Comparison of ENCODE assay signal across 17 cellular contexts in genomic region chr2:112762276-112762675, GRCh38. TPM values are rescaled to one million over a fixed set of nuclear protein-coding genes. Genes with fewer than 3 reads are reported as not detected.
A peak's percentile ranks its signal among the peaks of the same experiment; 100 is the strongest.
DNase-seq lines count a peak whose midpoint lies in the region; ATAC-seq, FAIRE-seq and TF ChIP-seq lines count a peak whose summit lies in the region.
"Had no signal": no experiment of that assay in that cellular context is flagged by ENCODE, and none has a peak within 500 bp of the region (broad histone marks: within the 10 kb centered on the region; RNA-seq: fewer than 3 reads in every experiment).

No MANE protein-coding gene starts in this region.

- peaks cover 3 to 22% of the 10 kb centered on the region in 2 experiments for H3K36me3 ChIP-seq in HepG2 (replicated peaks in 1 of 2; ENCODE audit: control insufficient read depth in 1 of 2, insufficient read depth in 2 of 2, low read length in 2 of 2)
- no peaks in the 10 kb centered on the region for H3K36me3 ChIP-seq in right lobe of liver
- H3K36me3 ChIP-seq in Loucy (ENCODE audit: insufficient read depth, low read length), result peaks cover 32% of the 10 kb centered on the region
- no peaks in the 10 kb centered on the region for H3K36me3 ChIP-seq in astrocyte (ENCODE audit: insufficient read depth, low read length)
- H3K36me3 ChIP-seq in osteoblast (ENCODE audit: insufficient read depth, low read length), result peaks cover 4% of the 10 kb centered on the region
- H3K36me3 ChIP-seq: prostate gland had no signal

- POLR2A ChIA-PET in HepG2 (lab: Yijun Ruan, JAX), result no interaction called here

- BruUV-seq in HepG2 (replicated peaks; lab: Mats Ljungman, UMichigan), result no TSS peak

- H2AFZ ChIP-seq in HepG2 (ENCODE audit: low read length) (peak overlapping the region; percentile 22), Loucy (ENCODE audit: low read length) (no peak overlapping the region), astrocyte (ENCODE audit: low read depth, low read length) (no peak overlapping the region), osteoblast (ENCODE audit: low read length) (peak overlapping the region; percentile 97)

- H3K9ac ChIP-seq in HepG2 (ENCODE audit: insufficient read depth, low read depth, low read length) (peak overlapping the region; percentile 85; the same call in 1 of the 2 replicates), Loucy (ENCODE audit: low read depth, low read length, poor library complexity, severe bottlenecking) (peak overlapping the region; percentile 95), astrocyte (ENCODE audit: low read length) (no peak overlapping the region)

- no peak overlapping the region for H3K27ac Mint-ChIP-seq in astrocyte (ENCODE audit: unreplicated experiment)
- H3K27ac Mint-ChIP-seq in stimulated activated memory B cell treated with anti-CD40 and anti-IgM and Interleukin-4, amounts not matched to agents 10 μg/mL and 1 μg/mL and 100 μg/mL, for 72 hours, result no peak overlapping the region

- H3K27ac ChIP-seq in HepG2 (ENCODE audit: extremely low read length, insufficient read depth, low read length) (peak overlapping the region; percentile 72), right lobe of liver (no peak overlapping the region), astrocyte (ENCODE audit: low read depth, low read length) (no peak overlapping the region), osteoblast (ENCODE audit: low read depth, low read length) (peak overlapping the region; percentile 47)
- H3K27ac ChIP-seq: prostate gland, testis had no signal

- H4K20me1 ChIP-seq in HepG2 (ENCODE audit: insufficient read depth, low read length), result no peaks in the 10 kb centered on the region
- H4K20me1 ChIP-seq in Loucy (ENCODE audit: insufficient read depth, low read length, poor library complexity, severe bottlenecking), result peaks cover 35% of the 10 kb centered on the region
- no peaks in the 10 kb centered on the region for H4K20me1 ChIP-seq in astrocyte (ENCODE audit: insufficient read depth, low read length)
- no peaks in the 10 kb centered on the region for H4K20me1 ChIP-seq in osteoblast (ENCODE audit: insufficient read depth, low read length)

- TF ChIP-seq CTCF in HepG2 (CRISPR knock-in tag; IDR thresholded peaks at IDR 0.05) (no peak), right lobe of liver (IDR thresholded peaks at IDR 0.05) (no peak), Loucy (conservative IDR thresholded peaks at IDR 0.05; ENCODE audit: low read length) (no peak), astrocyte (IDR thresholded peaks at IDR 0.05; ENCODE audit: insufficient read depth, low read depth, low read length) (no peak), osteoblast (IDR thresholded peaks at IDR 0.05; ENCODE audit: extremely low read depth, low read depth, low read length) (no peak)

- WGBS in HepG2 (ENCODE audit: low lambda C conversion rate), result 68% methylated on average over 4 of the region's 4 CpGs
- 58% methylated on average over 4 of the region's 4 CpGs for WGBS in right lobe of liver (ENCODE audit: insufficient coverage, low coverage, low lambda C conversion rate, missing lambda C conversion rate)

- ATAC-seq in HepG2, result no peak
- no peak for ATAC-seq in right lobe of liver
- ATAC-seq in stimulated activated memory B cell treated with anti-CD40 and anti-IgM and Interleukin-4, amounts not matched to agents 10 μg/mL and 1 μg/mL and 100 μg/mL, for 72 hours, result no peak

- DNase-seq in HepG2 (ENCODE audit: low spot score) (no peak), right lobe of liver (no peak), astrocyte (ENCODE audit: low read depth) (no peak), osteoblast (ENCODE audit: insufficient read length, low spot score, missing footprints) (no peak), NCI-H2171 (lab: John Stamatoyannopoulos, UW) (no peak)
- DNase-seq in stimulated activated CD4-positive, alpha-beta T cell treated with anti-CD3 and anti-CD28 coated beads, Interleukin-4, amount 100 ng/mL, for 4 hours, result no peak
- DNase-seq: effector memory CD4-positive, alpha-beta T cell; hypothalamus; kidney; SW 1271; testis had no signal

- H3K4me1 Mint-ChIP-seq in astrocyte (ENCODE audit: low read depth, unreplicated experiment), result peaks cover 2% of the 10 kb centered on the region
- peaks cover 28% of the 10 kb centered on the region for H3K4me1 Mint-ChIP-seq in stimulated activated memory B cell treated with anti-CD40 and anti-IgM and Interleukin-4, amounts not matched to agents 10 μg/mL and 1 μg/mL and 100 μg/mL, for 72 hours

- H3K4me2 ChIP-seq in HepG2 (ENCODE audit: low read depth, low read length) (peak overlapping the region; percentile 90), Loucy (ENCODE audit: low read depth, low read length, poor library complexity, severe bottlenecking) (peak overlapping the region; percentile 94), astrocyte (ENCODE audit: low read length) (peak overlapping the region; percentile 93), osteoblast (ENCODE audit: insufficient read depth, low read length) (peak overlapping the region; percentile 11)

- CTCF ChIA-PET in HepG2 (lab: Yijun Ruan, JAX; ENCODE audit: low intra/inter-chr PET ratio, low total read pairs), result no interaction called here

- no peaks in the 10 kb centered on the region for H3F3A ChIP-seq in Loucy (ENCODE audit: low read depth)

- H3K9me3 Mint-ChIP-seq in astrocyte (ENCODE audit: unreplicated experiment), result no peaks in the 10 kb centered on the region
- H3K9me3 Mint-ChIP-seq in stimulated activated memory B cell treated with anti-CD40 and anti-IgM and Interleukin-4, amounts not matched to agents 10 μg/mL and 1 μg/mL and 100 μg/mL, for 72 hours, result no peaks in the 10 kb centered on the region

- no peak overlapping the region for H3K4me3 Mint-ChIP-seq in astrocyte (ENCODE audit: unreplicated experiment)
- no peak overlapping the region for H3K4me3 Mint-ChIP-seq in stimulated activated memory B cell treated with anti-CD40 and anti-IgM and Interleukin-4, amounts not matched to agents 10 μg/mL and 1 μg/mL and 100 μg/mL, for 72 hours

- in situ Hi-C loops in HepG2 (cut with HindIII; ENCODE audit: extremely low pct_ligation_motif_present, low pct_unique_long_range_greater_than_20kb), result loop anchor here (5.0 kb wide), 1 partner anchor 40 kb away; no protein-coding TSS in a partner anchor

- intact Hi-C loops in HepG2 (cut with micrococcal nuclease; ENCODE audit: unreplicated experiment) (loop anchor here (5.0 kb wide), 2 partner anchors 40 to 180 kb away; no protein-coding TSS in a partner anchor), right lobe of liver (cut with DNase I) (no loop called here)

- H3K9me3 ChIP-seq in HepG2 (ENCODE audit: low read length) (no peaks in the 10 kb centered on the region), right lobe of liver (no peaks in the 10 kb centered on the region), Loucy (ENCODE audit: insufficient read depth, low read depth, low read length) (no peaks in the 10 kb centered on the region), astrocyte (ENCODE audit: insufficient read depth, low read depth, low read length) (no peaks in the 10 kb centered on the region), osteoblast (ENCODE audit: low read depth, low read length) (no peaks in the 10 kb centered on the region)
- H3K9me3 ChIP-seq: prostate gland, testis had no signal

- H3K4me1 ChIP-seq in HepG2 (ENCODE audit: insufficient read depth, low read length) (peaks cover 42% of the 10 kb centered on the region), right lobe of liver (peaks cover 0 to 11% (median 0%) of the 10 kb centered on the region in 4 donors), Loucy (ENCODE audit: insufficient read depth, low read length, poor library complexity, severe bottlenecking) (peaks cover 69% of the 10 kb centered on the region), astrocyte (ENCODE audit: insufficient read depth, low read length) (no peaks in the 10 kb centered on the region), osteoblast (ENCODE audit: insufficient read depth, low read length) (peaks cover 31% of the 10 kb centered on the region)
- H3K4me1 ChIP-seq: prostate gland had no signal

- H3K27me3 ChIP-seq in HepG2 (ENCODE audit: control insufficient read depth in 1 of 2, insufficient read depth in 2 of 2, low read length in 2 of 2) (no peaks in the 10 kb centered on the region; a peak in 1 of 5 replicates), right lobe of liver (no peaks in the 10 kb centered on the region), Loucy (ENCODE audit: insufficient read depth, low read length, poor library complexity, severe bottlenecking) (no peaks in the 10 kb centered on the region), astrocyte (ENCODE audit: insufficient read depth, low read length) (no peaks in the 10 kb centered on the region), osteoblast (ENCODE audit: insufficient read depth, low read length) (no peaks in the 10 kb centered on the region)
- H3K27me3 ChIP-seq: testis had no signal

- no peak for TF ChIP-seq RAD21 in HepG2 (CRISPR knock-in tag; IDR thresholded peaks at IDR 0.05)

- no peaks in the 10 kb centered on the region for H3K9me2 ChIP-seq in Loucy (replicated peaks; ENCODE audit: low read depth, low read length)

- no peaks in the 10 kb centered on the region for H3K27me3 Mint-ChIP-seq in astrocyte (ENCODE audit: low read depth, unreplicated experiment)
- no peaks in the 10 kb centered on the region for H3K27me3 Mint-ChIP-seq in stimulated activated memory B cell treated with anti-CD40 and anti-IgM and Interleukin-4, amounts not matched to agents 10 μg/mL and 1 μg/mL and 100 μg/mL, for 72 hours

- FAIRE-seq in HepG2 (lab: Jason Lieb, UNC), result peak; percentile 43
- no peak for FAIRE-seq in astrocyte (lab: Jason Lieb, UNC)
- FAIRE-seq: kidney had no signal

- TF ChIP-seq POLR2A in HepG2 (IDR thresholded peaks at IDR 0.05; ENCODE audit: insufficient read depth in 1 of 2, low read depth in 2 of 2, low read length in 2 of 2) (no peak), right lobe of liver (IDR thresholded peaks at IDR 0.05) (no peak)

- H3K36me3 Mint-ChIP-seq in astrocyte (ENCODE audit: low read depth, unreplicated experiment), result no peaks in the 10 kb centered on the region
- peaks cover 5% of the 10 kb centered on the region for H3K36me3 Mint-ChIP-seq in stimulated activated memory B cell treated with anti-CD40 and anti-IgM and Interleukin-4, amounts not matched to agents 10 μg/mL and 1 μg/mL and 100 μg/mL, for 72 hours

- H3K79me2 ChIP-seq in HepG2 (ENCODE audit: insufficient read depth, low read length), result peaks cover 23% of the 10 kb centered on the region
- H3K79me2 ChIP-seq in Loucy (ENCODE audit: insufficient read depth, low read length), result peaks cover 71% of the 10 kb centered on the region
- peaks cover 45% of the 10 kb centered on the region for H3K79me2 ChIP-seq in astrocyte (ENCODE audit: insufficient read depth, low read length)
- peaks cover 45% of the 10 kb centered on the region for H3K79me2 ChIP-seq in osteoblast (ENCODE audit: insufficient read depth, low read length)

- peak overlapping the region in 1 of 3 experiments; percentile 91; a peak in 1 of 6 replicates for H3K4me3 ChIP-seq in HepG2 (replicated peaks in 1 of 3; ENCODE audit: insufficient read depth in 1 of 3, low read depth in 2 of 3, low read length in 3 of 3)
- no peak overlapping the region for H3K4me3 ChIP-seq in right lobe of liver
- peak overlapping the region; percentile 90 for H3K4me3 ChIP-seq in Loucy (ENCODE audit: low read length, poor library complexity, severe bottlenecking)
- no peak overlapping the region for H3K4me3 ChIP-seq in astrocyte (ENCODE audit: insufficient read depth, low read depth, low read length)
- H3K4me3 ChIP-seq in osteoblast (ENCODE audit: insufficient read depth, low read length), result no peak overlapping the region
- H3K4me3 ChIP-seq: prostate gland, testis had no signal

- no peak for TF ChIP-seq EP300 in HepG2 (IDR thresholded peaks at IDR 0.05; ENCODE audit: low read depth in 2 of 2, low read length in 2 of 2)
- TF ChIP-seq EP300 in HepG2 (CRISPR knock-in tag; IDR thresholded peaks at IDR 0.05; ENCODE audit: borderline replicate concordance), result no peak

RNA-seq across cellular contexts. Expression of gene CKAP2L, which starts 2.1 kb away (rescaled TPM):
- total RNA-seq in HepG2 (2016; rRNA removed; fragmentation: Illumina TruSeq; extraction: Trizol) (9.5 and 21.5 TPM in 2 replicates), right lobe of liver (1 to 10 TPM in 2 of 6 experiments, under 1 TPM in 4; 0.20 to 1.4 (median 0.66) TPM), astrocyte (0.96 and 2.1 TPM in 2 replicates), osteoblast (1.1 and 1.5 TPM in 2 replicates)
- total RNA-seq in HepG2 (2016; cell fraction: cytosol; rRNA removed; fragmentation: Illumina TruSeq; extraction: Trizol; ENCODE audit: low read depth), result 1.4 and 1.7 TPM in 2 replicates
- 10.3 and 20.5 TPM in 2 replicates for total RNA-seq in HepG2 (2016; cell fraction: insoluble cytoplasmic fraction; rRNA removed; fragmentation: Illumina TruSeq; extraction: Trizol)
- total RNA-seq in HepG2 (2016; cell fraction: membrane; rRNA removed; fragmentation: Illumina TruSeq; extraction: Trizol), result 5.6 and 6.5 TPM in 2 replicates
- 13.3 and 18.2 TPM in 2 replicates for total RNA-seq in HepG2 (2016; cell fraction: nucleus; rRNA removed; fragmentation: Illumina TruSeq; extraction: Trizol)
- 3.9 and 7.1 TPM in 2 replicates for polyA plus RNA-seq in HepG2 (2011; rRNA removed)
- 3.0 and 3.4 TPM in 2 replicates for polyA plus RNA-seq in HepG2 (2011; cell fraction: cytosol; rRNA removed)
- 2.3 and 2.6 TPM in 2 replicates for polyA plus RNA-seq in HepG2 (2011; cell fraction: nucleus; rRNA removed)
- polyA plus RNA-seq in HepG2 (2012), result 5.5 and 10.6 TPM in 2 replicates
- 0.46 and 0.79 TPM in 2 replicates for polyA plus RNA-seq in HepG2 (2016; cell fraction: cytosol; fragmentation: Illumina TruSeq; extraction: Trizol; ENCODE audit: low read depth)
- polyA plus RNA-seq in HepG2 (2016; cell fraction: insoluble cytoplasmic fraction; fragmentation: Illumina TruSeq; extraction: Trizol; ENCODE audit: low read depth), result 15.6 and 16.8 TPM in 2 replicates
- polyA plus RNA-seq in HepG2 (2016; cell fraction: membrane; fragmentation: Illumina TruSeq; extraction: Trizol; ENCODE audit: low read depth), result 2.4 and 2.7 TPM in 2 replicates
- polyA plus RNA-seq in HepG2 (2016; cell fraction: nucleus; fragmentation: Illumina TruSeq; extraction: Trizol; ENCODE audit: insufficient read depth, low read depth), result 10.7 and 13.0 TPM in 2 replicates
- 6.2 and 8.6 TPM in 2 replicates for polyA minus RNA-seq in HepG2 (2011; rRNA and poly(A)+ RNA removed; ENCODE audit: low replicate concordance)
- 5.6 and 8.0 TPM in 2 replicates for polyA minus RNA-seq in HepG2 (2011; cell fraction: cytosol; rRNA and poly(A)+ RNA removed)
- polyA minus RNA-seq in HepG2 (2011; cell fraction: nucleus; rRNA and poly(A)+ RNA removed), result 13.3 and 20.0 TPM in 2 replicates

RNA-seq across cellular contexts. Expression of gene IL1A, which starts 22.0 kb away (rescaled TPM):
- not detected in 2 replicates for total RNA-seq in HepG2 (2016; rRNA removed; fragmentation: Illumina TruSeq; extraction: Trizol)
- total RNA-seq in HepG2 (2016; cell fraction: cytosol; rRNA removed; fragmentation: Illumina TruSeq; extraction: Trizol; ENCODE audit: low read depth), result not detected in 2 replicates
- not detected in 2 replicates for total RNA-seq in HepG2 (2016; cell fraction: insoluble cytoplasmic fraction; rRNA removed; fragmentation: Illumina TruSeq; extraction: Trizol)
- not detected in 2 replicates for total RNA-seq in HepG2 (2016; cell fraction: membrane; rRNA removed; fragmentation: Illumina TruSeq; extraction: Trizol)
- not detected in 2 replicates for total RNA-seq in HepG2 (2016; cell fraction: nucleus; rRNA removed; fragmentation: Illumina TruSeq; extraction: Trizol)
- polyA plus RNA-seq in HepG2 (2011; rRNA removed), result not detected in 2 replicates
- polyA plus RNA-seq in HepG2 (2011; cell fraction: cytosol; rRNA removed), result not detected in 2 replicates
- polyA plus RNA-seq in HepG2 (2011; cell fraction: nucleus; rRNA removed), result not detected in 2 replicates
- polyA plus RNA-seq in HepG2 (2012), result 0.05 and 0.07 TPM in 2 replicates
- not detected in 2 replicates for polyA plus RNA-seq in HepG2 (2016; cell fraction: cytosol; fragmentation: Illumina TruSeq; extraction: Trizol; ENCODE audit: low read depth)
- not detected in 2 replicates for polyA plus RNA-seq in HepG2 (2016; cell fraction: insoluble cytoplasmic fraction; fragmentation: Illumina TruSeq; extraction: Trizol; ENCODE audit: low read depth)
- not detected in 2 replicates for polyA plus RNA-seq in HepG2 (2016; cell fraction: membrane; fragmentation: Illumina TruSeq; extraction: Trizol; ENCODE audit: low read depth)
- not detected in 2 replicates for polyA plus RNA-seq in HepG2 (2016; cell fraction: nucleus; fragmentation: Illumina TruSeq; extraction: Trizol; ENCODE audit: insufficient read depth, low read depth)
- 0.33 TPM in 1 of 2 replicates, not detected in the other for polyA minus RNA-seq in HepG2 (2011; rRNA and poly(A)+ RNA removed; ENCODE audit: low replicate concordance)
- polyA minus RNA-seq in HepG2 (2011; cell fraction: cytosol; rRNA and poly(A)+ RNA removed), result not detected in 2 replicates
- not detected in 2 replicates for polyA minus RNA-seq in HepG2 (2011; cell fraction: nucleus; rRNA and poly(A)+ RNA removed)
- total RNA-seq in right lobe of liver, result not detected
- 0.31 and 0.43 TPM in 2 replicates for total RNA-seq in astrocyte
- not detected in 2 replicates for total RNA-seq in osteoblast

RNA-seq across cellular contexts. Expression of gene NT5DC4, which starts 41.5 kb away (rescaled TPM):
- total RNA-seq in HepG2 (2016; rRNA removed; fragmentation: Illumina TruSeq; extraction: Trizol) (2.4 and 4.2 TPM in 2 replicates), right lobe of liver (not detected), astrocyte (not detected in 2 replicates), osteoblast (not detected in 2 replicates)
- 0.30 and 0.35 TPM in 2 replicates for total RNA-seq in HepG2 (2016; cell fraction: cytosol; rRNA removed; fragmentation: Illumina TruSeq; extraction: Trizol; ENCODE audit: low read depth)
- 0.24 and 3.4 TPM in 2 replicates for total RNA-seq in HepG2 (2016; cell fraction: insoluble cytoplasmic fraction; rRNA removed; fragmentation: Illumina TruSeq; extraction: Trizol)
- total RNA-seq in HepG2 (2016; cell fraction: membrane; rRNA removed; fragmentation: Illumina TruSeq; extraction: Trizol), result 2.8 and 6.4 TPM in 2 replicates
- 2.9 and 7.5 TPM in 2 replicates for total RNA-seq in HepG2 (2016; cell fraction: nucleus; rRNA removed; fragmentation: Illumina TruSeq; extraction: Trizol)
- polyA plus RNA-seq in HepG2 (2011; rRNA removed), result 0.04 and 0.07 TPM in 2 replicates
- polyA plus RNA-seq in HepG2 (2011; cell fraction: cytosol; rRNA removed), result not detected in 2 replicates
- polyA plus RNA-seq in HepG2 (2011; cell fraction: nucleus; rRNA removed), result 0.14 TPM in 2 replicates
- polyA plus RNA-seq in HepG2 (2012), result 0.30 TPM in 1 of 2 replicates, not detected in the other
- polyA plus RNA-seq in HepG2 (2016; cell fraction: cytosol; fragmentation: Illumina TruSeq; extraction: Trizol; ENCODE audit: low read depth), result 0.94 and 5.4 TPM in 2 replicates
- 0.35 and 2.3 TPM in 2 replicates for polyA plus RNA-seq in HepG2 (2016; cell fraction: insoluble cytoplasmic fraction; fragmentation: Illumina TruSeq; extraction: Trizol; ENCODE audit: low read depth)
- polyA plus RNA-seq in HepG2 (2016; cell fraction: membrane; fragmentation: Illumina TruSeq; extraction: Trizol; ENCODE audit: low read depth), result 0.14 and 0.24 TPM in 2 replicates
- polyA plus RNA-seq in HepG2 (2016; cell fraction: nucleus; fragmentation: Illumina TruSeq; extraction: Trizol; ENCODE audit: insufficient read depth, low read depth), result 0.69 and 1.0 TPM in 2 replicates
- not detected in 2 replicates for polyA minus RNA-seq in HepG2 (2011; rRNA and poly(A)+ RNA removed; ENCODE audit: low replicate concordance)
- polyA minus RNA-seq in HepG2 (2011; cell fraction: cytosol; rRNA and poly(A)+ RNA removed), result not detected in 2 replicates
- polyA minus RNA-seq in HepG2 (2011; cell fraction: nucleus; rRNA and poly(A)+ RNA removed), result 1.7 TPM in 1 of 2 replicates, not detected in the other
- total RNA-seq: cerebellum, HT1080, kidney, RPMI7951 had no signal

Comparison
In these comparisons a context has a peak if more than half of its experiments do, and no peak if none do; other contexts are left out.
1. H3K27ac ChIP-seq: peak in HepG2 (single experiment) and osteoblast (single experiment); none in right lobe of liver (0 of 3) and astrocyte (single experiment).
2. H2AFZ ChIP-seq: peak in HepG2 (single experiment) and osteoblast (single experiment); none in Loucy (single experiment) and astrocyte (single experiment).
3. H3K4me2 ChIP-seq: peak in every context shown above with its lines; median percentile 94 in Loucy; 93 in astrocyte; 90 in HepG2; 11 in osteoblast.